1 cellular context compared by ENCODE assay signal in genomic region chr3:43769097-43769470, GRCh38.
TF ChIP-seq lines count a peak whose summit lies in the region.

No MANE protein-coding gene starts in this region.

TF ChIP-seq in GM23338, 12 proteins besides CTCF, POLR2A, EP300 and RAD21 (continued from another document):
- TF ChIP-seq REST (IDR thresholded peaks at IDR 0.05; ENCODE audit: unreplicated experiment) (no peak), ETS1 (IDR thresholded peaks at IDR 0.05) (no peak), EZH2phosphoT487 (IDR thresholded peaks at IDR 0.05; ENCODE audit: unreplicated experiment) (no peak), POLR2AphosphoS5 (IDR thresholded peaks at IDR 0.05; ENCODE audit: low read depth) (no peak), CREB1 (CRISPR knock-in tag; IDR thresholded peaks at IDR 0.05; ENCODE audit: low read depth) (no peak), STAT1 (IDR thresholded peaks at IDR 0.05; ENCODE audit: unreplicated experiment) (no peak), ZNF331 (CRISPR knock-in tag; IDR thresholded peaks at IDR 0.05; ENCODE audit: low read depth) (no peak), NANOG (IDR thresholded peaks at IDR 0.05; ENCODE audit: borderline replicate concordance) (no peak)
